Comparison of ENCODE assay signal across 8 cellular contexts in genomic region chr11:66312549-66313320, GRCh38. TPM values are rescaled to one million over a fixed set of nuclear protein-coding genes. Genes with fewer than 3 reads are reported as not detected.
DNase-seq lines count a peak whose midpoint lies in the region; ATAC-seq and TF ChIP-seq lines count a peak whose summit lies in the region.

No MANE protein-coding gene starts in this region.

- H3K9me3 ChIP-seq in osteoblast (ENCODE audit: low read depth, low read length): no peaks in the 10 kb centered on the region
- no peaks in the 10 kb centered on the region for H3K9me3 ChIP-seq in testis

- H3K4me2 ChIP-seq in osteoblast (ENCODE audit: insufficient read depth, low read length): peak overlapping the region; percentile 98

- CTCF ChIA-PET in GM10248 (lab: Yijun Ruan, JAX): interaction anchor here (0.7 to 5.9 kb wide), 29 partner anchors 9 to 126 kb away, joined by 3 to 126 read pairs (median 5); partner anchors contain the start of genes BRMS1, MRPL11, NPAS4 and RIN1

- peak overlapping the region; percentile 88 for H3K4me3 Mint-ChIP-seq in activated naive CD8-positive, alpha-beta T cell treated with anti-CD3 and anti-CD28 coated beads for 36 hours
- H3K4me3 Mint-ChIP-seq in glutamatergic neuron (ENCODE audit: unreplicated experiment): peak overlapping the region; percentile 94

- H3K27ac Mint-ChIP-seq in activated naive CD8-positive, alpha-beta T cell treated with anti-CD3 and anti-CD28 coated beads for 36 hours: peak overlapping the region; percentile 94
- H3K27ac Mint-ChIP-seq in glutamatergic neuron (ENCODE audit: unreplicated experiment): peak overlapping the region; percentile 98

- DNase-seq in GM10248 (ENCODE audit: extremely low spot score) (peak; percentile 98), NCI-H1092 treated with DMSO at 0.1 percent for 48 hours (lab: John Stamatoyannopoulos, UW) (peak; percentile 90), SKM-1 treated with dmso at 0.1 percent for 144 hours (lab: John Stamatoyannopoulos, UW; ENCODE audit: unreplicated experiment) (peak; percentile 95), glutamatergic neuron (peak; percentile 100), osteoblast (ENCODE audit: insufficient read length, low spot score, missing footprints) (peak; percentile 99), testis (peak; percentile 98)
- DNase-seq in activated naive CD8-positive, alpha-beta T cell treated with anti-CD3 and anti-CD28 coated beads for 36 hours: peak; percentile 98

- no peak for TF ChIP-seq CTCF in GM10248 (IDR thresholded peaks at IDR 0.05; ENCODE audit: control extremely low read depth, extremely low read depth, low read depth, missing control alignments)
- no peak for TF ChIP-seq CTCF in glutamatergic neuron (IDR thresholded peaks at IDR 0.05; ENCODE audit: partially characterized antibody, unreplicated experiment)
- TF ChIP-seq CTCF in osteoblast (IDR thresholded peaks at IDR 0.05; ENCODE audit: extremely low read depth, low read depth, low read length): no peak
- TF ChIP-seq CTCF in testis (IDR thresholded peaks at IDR 0.05): no peak

- no peaks in the 10 kb centered on the region for H3K27me3 ChIP-seq in osteoblast (ENCODE audit: insufficient read depth, low read length)
- H3K27me3 ChIP-seq in testis: no peaks in the 10 kb centered on the region

- POLR2A ChIA-PET in GM10248 (lab: Yijun Ruan, JAX): interaction anchor here (0.7 to 1.6 kb wide), 4 partner anchors 22 to 365 kb away, joined by 3 to 14 read pairs (median 4); partner anchors contain the start of genes RBM4B and YIF1A

- intact Hi-C loops in testis (cut with DNase I; ENCODE audit: low total_unique reads): no loop called here

- H3K36me3 ChIP-seq in osteoblast (ENCODE audit: insufficient read depth, low read length): no peaks in the 10 kb centered on the region
- H3K36me3 ChIP-seq in testis (ENCODE audit: low read depth, missing control alignments): no peaks in the 10 kb centered on the region

- ATAC-seq in HG02623 (IDR thresholded peaks at IDR 0.05; ENCODE audit: unreplicated experiment): peak; percentile 52

- H3K79me2 ChIP-seq in osteoblast (ENCODE audit: insufficient read depth, low read length): peaks cover 33% of the 10 kb centered on the region

- H3K4me1 Mint-ChIP-seq in activated naive CD8-positive, alpha-beta T cell treated with anti-CD3 and anti-CD28 coated beads for 36 hours: peaks cover 36% of the 10 kb centered on the region
- peaks cover 44% of the 10 kb centered on the region for H3K4me1 Mint-ChIP-seq in glutamatergic neuron (ENCODE audit: low read depth, unreplicated experiment)

- peaks cover 25% of the 10 kb centered on the region for H4K20me1 ChIP-seq in osteoblast (ENCODE audit: insufficient read depth, low read length)

- H3K4me3 ChIP-seq in osteoblast (ENCODE audit: insufficient read depth, low read length) (peak overlapping the region; percentile 80), testis (peak overlapping the region; percentile 39 to 53)

- H2AFZ ChIP-seq in osteoblast (ENCODE audit: low read length): peak overlapping the region; percentile 98

- no peak for TF ChIP-seq POLR2A in testis (IDR thresholded peaks at IDR 0.05)

- no peaks in the 10 kb centered on the region for H3K27me3 Mint-ChIP-seq in activated naive CD8-positive, alpha-beta T cell treated with anti-CD3 and anti-CD28 coated beads for 36 hours
- H3K27me3 Mint-ChIP-seq in glutamatergic neuron (ENCODE audit: unreplicated experiment): peaks cover 20% of the 10 kb centered on the region

- peaks cover 44% of the 10 kb centered on the region for H3K4me1 ChIP-seq in osteoblast (ENCODE audit: insufficient read depth, low read length)
- peaks cover 17% of the 10 kb centered on the region for H3K4me1 ChIP-seq in testis

- 2 to 3% methylated on average over 37 to 52 of the region's 52 CpGs for WGBS in testis, 2 donors

- no peaks in the 10 kb centered on the region for H3K9me3 Mint-ChIP-seq in activated naive CD8-positive, alpha-beta T cell treated with anti-CD3 and anti-CD28 coated beads for 36 hours
- H3K9me3 Mint-ChIP-seq in glutamatergic neuron (ENCODE audit: unreplicated experiment): peaks cover 15% of the 10 kb centered on the region

- no peaks in the 10 kb centered on the region for H3K36me3 Mint-ChIP-seq in activated naive CD8-positive, alpha-beta T cell treated with anti-CD3 and anti-CD28 coated beads for 36 hours
- no peaks in the 10 kb centered on the region for H3K36me3 Mint-ChIP-seq in glutamatergic neuron (ENCODE audit: unreplicated experiment)

- H3K27ac ChIP-seq in osteoblast (ENCODE audit: low read depth, low read length) (peak overlapping the region; percentile 94), testis (peak overlapping the region; percentile 65 to 79)

RNA-seq across cellular contexts. Expression of gene CD248, which starts 4.1 kb away (rescaled TPM):
- total RNA-seq in activated naive CD8-positive, alpha-beta T cell treated with anti-CD3 and anti-CD28 coated beads for 36 hours: 10 to 100 TPM; 11.0 to 11.9 TPM
- total RNA-seq in glutamatergic neuron (ENCODE audit: unreplicated experiment): 11.4 TPM
- 103 and 107 TPM in 2 replicates for total RNA-seq in osteoblast
- 1 to 10 TPM; 3.9 to 6.4 TPM for total RNA-seq in testis
- 35.5 TPM for polyA plus RNA-seq in testis (ENCODE audit: insufficient read depth, low read depth, low replicate concordance)

RNA-seq across cellular contexts. Expression of gene TMEM151A, which starts 21.0 kb away (rescaled TPM):
- total RNA-seq in activated naive CD8-positive, alpha-beta T cell treated with anti-CD3 and anti-CD28 coated beads for 36 hours: not detected
- total RNA-seq in glutamatergic neuron (ENCODE audit: unreplicated experiment) (19.2 TPM), osteoblast (0.29 and 0.36 TPM in 2 replicates), testis (1 to 10 TPM; 1.4 to 1.7 TPM)
- 0.90 TPM for polyA plus RNA-seq in testis (ENCODE audit: insufficient read depth, low read depth, low replicate concordance)

RNA-seq across cellular contexts. Expression of gene RIN1, which starts 23.5 kb away (rescaled TPM):
- 1 to 10 TPM; 1.5 to 1.6 TPM for total RNA-seq in activated naive CD8-positive, alpha-beta T cell treated with anti-CD3 and anti-CD28 coated beads for 36 hours
- total RNA-seq in glutamatergic neuron (ENCODE audit: unreplicated experiment) (1.9 TPM), osteoblast (27.1 and 31.8 TPM in 2 replicates), testis (1 to 10 TPM; 8.2 to 8.5 TPM)
- polyA plus RNA-seq in testis (ENCODE audit: insufficient read depth, low read depth, low replicate concordance): 4.7 TPM

RNA-seq across cellular contexts. Expression of gene YIF1A, which starts 23.8 kb away (rescaled TPM):
- 10 to 100 TPM; 64.1 to 72.4 TPM for total RNA-seq in activated naive CD8-positive, alpha-beta T cell treated with anti-CD3 and anti-CD28 coated beads for 36 hours
- total RNA-seq in glutamatergic neuron (ENCODE audit: unreplicated experiment): 115 TPM
- 165 and 182 TPM in 2 replicates for total RNA-seq in osteoblast
- total RNA-seq in testis: 10 to 100 TPM; 60.5 to 94.1 TPM
- polyA plus RNA-seq in testis (ENCODE audit: insufficient read depth, low read depth, low replicate concordance): 82.6 TPM

RNA-seq across cellular contexts. Expression of gene BRMS1, which starts 32.2 kb away (rescaled TPM):
- 10 to 100 TPM; 47.5 to 48.8 TPM for total RNA-seq in activated naive CD8-positive, alpha-beta T cell treated with anti-CD3 and anti-CD28 coated beads for 36 hours
- 44.0 TPM for total RNA-seq in glutamatergic neuron (ENCODE audit: unreplicated experiment)
- 43.0 and 43.1 TPM in 2 replicates for total RNA-seq in osteoblast
- 10 to 100 TPM; 55.5 to 59.4 TPM for total RNA-seq in testis
- 67.5 TPM for polyA plus RNA-seq in testis (ENCODE audit: insufficient read depth, low read depth, low replicate concordance)

Comparison
In these comparisons a context has a peak if more than half of its experiments do, and no peak if none do; other contexts are left out.
1. Peak in every context shown above with its lines: DNase-seq, ATAC-seq, H3K4me3 ChIP-seq and H3K27ac ChIP-seq.